Comparison of ENCODE assay signal across 9 cellular contexts in genomic region chr2:241161646-241162281, GRCh38. TPM values are rescaled to one million over a fixed set of nuclear protein-coding genes. Genes with fewer than 3 reads are reported as not detected.
DNase-seq lines count a peak whose midpoint lies in the region; ATAC-seq, FAIRE-seq and TF ChIP-seq lines count a peak whose summit lies in the region.
"Had no signal": no experiment of that assay in that cellular context is flagged by ENCODE, and none has a peak within 500 bp of the region (broad histone marks: within the 10 kb centered on the region; RNA-seq: fewer than 3 reads in every experiment).

No MANE protein-coding gene starts in this region.

- no peak for FAIRE-seq in D721Med (lab: Jason Lieb, UNC)

- peak overlapping the region; percentile 40 for H3K27ac ChIP-seq in substantia nigra (ENCODE audit: low read depth, low read length, poor library complexity, severe bottlenecking)

- DNase-seq in HS-5 (ENCODE audit: low read depth): peak; percentile 50
- DNase-seq in cerebellar cortex (ENCODE audit: low spot score): peak; percentile 21
- DNase-seq in left lobe of liver (ENCODE audit: low spot score): no peak
- peak in 31 of 49 donors; percentile 6 to 80 (median 42) for DNase-seq in substantia nigra (lab: John Stamatoyannopoulos, UW)
- DNase-seq in NCI-H1092 (lab: John Stamatoyannopoulos, UW): no peak
- DNase-seq in SK-N-DZ (ENCODE audit: low spot score): no peak
- no peak for DNase-seq in D721Med (ENCODE audit: insufficient read length, low spot score)
- DNase-seq: activated CD8-positive, alpha-beta T cell treated with anti-CD3 and anti-CD28 coated beads for 36 hours had no signal

- ATAC-seq in left lobe of liver: peak; percentile 33
- no peak for ATAC-seq in GM21576 (IDR thresholded peaks at IDR 0.05; ENCODE audit: unreplicated experiment)
- ATAC-seq: activated CD8-positive, alpha-beta T cell treated with anti-CD3 and anti-CD28 coated beads for 36 hours had no signal

- TF ChIP-seq CTCF in D721Med (IDR thresholded peaks at IDR 0.05; ENCODE audit: insufficient read depth, missing control alignments): no peak

RNA-seq across cellular contexts. Expression of gene PPP1R7, which starts 11.5 kb away (rescaled TPM):
- 25.6 TPM for total RNA-seq in left lobe of liver
- polyA plus RNA-seq in SK-N-DZ (2014; cell fraction: cytosol; rRNA removed): 68.1 and 88.7 TPM in 2 replicates
- 35.0 and 49.3 TPM in 2 replicates for polyA plus RNA-seq in SK-N-DZ (2014; cell fraction: nucleus; rRNA removed)

RNA-seq across cellular contexts. Expression of gene PASK, which starts 12.5 kb away (rescaled TPM):
- total RNA-seq in left lobe of liver: 5.0 TPM
- 21.4 and 23.7 TPM in 2 replicates for polyA plus RNA-seq in SK-N-DZ (2014; cell fraction: cytosol; rRNA removed)
- 95.5 and 207 TPM in 2 replicates for polyA plus RNA-seq in SK-N-DZ (2014; cell fraction: nucleus; rRNA removed)

RNA-seq across cellular contexts. Expression of gene ANO7, which starts 26.7 kb away (rescaled TPM):
- total RNA-seq in left lobe of liver: 1.3 TPM
- 0.27 and 0.74 TPM in 2 replicates for polyA plus RNA-seq in SK-N-DZ (2014; cell fraction: cytosol; rRNA removed)
- polyA plus RNA-seq in SK-N-DZ (2014; cell fraction: nucleus; rRNA removed): 0.34 and 1.7 TPM in 2 replicates

RNA-seq across cellular contexts. Expression of gene MTERF4, which starts 59.7 kb away (rescaled TPM):
- 15.4 TPM for total RNA-seq in left lobe of liver
- polyA plus RNA-seq in SK-N-DZ (2014; cell fraction: cytosol; rRNA removed): 63.4 and 67.8 TPM in 2 replicates
- 146 and 220 TPM in 2 replicates for polyA plus RNA-seq in SK-N-DZ (2014; cell fraction: nucleus; rRNA removed)

Comparison
In these comparisons a context has a peak if more than half of its experiments do, and no peak if none do; other contexts are left out.
1. DNase-seq: peak in HS-5 (single experiment), cerebellar cortex (single experiment) and substantia nigra (31 of 49); none in left lobe of liver (single experiment), NCI-H1092 (single experiment), SK-N-DZ (single experiment) and D721Med (single experiment).